In genomic region chr3:116442331-116443021, GRCh38 we compare ENCODE assay signal across 24 cellular contexts. TPM values are rescaled to one million over a fixed set of nuclear protein-coding genes. Genes with fewer than 3 reads are reported as not detected.
DNase-seq lines count a peak whose midpoint lies in the region; ATAC-seq and TF ChIP-seq lines count a peak whose summit lies in the region.
"Had no signal": no experiment of that assay in that cellular context is flagged by ENCODE, and none has a peak within 500 bp of the region (broad histone marks: within the 10 kb centered on the region; RNA-seq: fewer than 3 reads in every experiment).

No MANE protein-coding gene starts in this region.

- peaks cover 34% of the 10 kb centered on the region for H3K4me1 Mint-ChIP-seq in endodermal cell
- H3K4me1 Mint-ChIP-seq: immature natural killer cell had no signal

- DNase-seq in Panc1 (ENCODE audit: low read depth, low spot score), result no peak
- DNase-seq in endodermal cell, result no peak
- no peak for DNase-seq in AG08396 (ENCODE audit: low spot score)
- DNase-seq in DMS79 treated with DMSO at 0.1 percent for 48 hours (lab: John Stamatoyannopoulos, UW), result no peak
- no peak for DNase-seq in GM10266 (ENCODE audit: extremely low spot score)
- DNase-seq: activated CD4-positive, alpha-beta T cell treated with anti-CD3 and anti-CD28 coated beads, Interleukin-2, amount 50 U/mL, for 1 hour; activated CD8-positive, alpha-beta memory T cell treated with anti-CD3 and anti-CD28 coated beads, Interleukin-2, amount 50 U/mL, for 48 hours; activated effector memory CD4-positive, alpha-beta T cell treated with anti-CD3 and anti-CD28 coated beads, Interleukin-2, amount 50 U/mL, for 16 hours; adrenal gland; CD8-positive, alpha-beta T cell; central memory CD4-positive, alpha-beta T cell; effector memory CD4-positive, alpha-beta T cell; GOT3; immature natural killer cell; Kasumi-1; NCI-H1048; NCI-H510A treated with DMSO at 0.1 percent for 48 hours; Right ventricle myocardium superior; thyroid gland had no signal

- no peaks in the 10 kb centered on the region for H3K36me3 ChIP-seq in Panc1 (ENCODE audit: control insufficient read depth, insufficient read depth, low read length)
- no peaks in the 10 kb centered on the region for H3K36me3 ChIP-seq in endodermal cell (ENCODE audit: control insufficient read depth, insufficient read depth, low read length)
- H3K36me3 ChIP-seq in muscle layer of colon (ENCODE audit: insufficient read depth, low read length), result no peaks in the 10 kb centered on the region
- no peaks in the 10 kb centered on the region for H3K36me3 ChIP-seq in stomach smooth muscle (ENCODE audit: control insufficient read depth in 2 of 2, insufficient read depth in 2 of 2, low read length in 2 of 2)
- H3K36me3 ChIP-seq: adrenal gland, thyroid gland had no signal

- no peak overlapping the region for H3K4me3 Mint-ChIP-seq in endodermal cell
- H3K4me3 Mint-ChIP-seq: CD8-positive, alpha-beta T cell; immature natural killer cell; natural killer cell treated with Interleukin-12 subunit alpha and Interleukin-12 subunit beta and Interleukin-15 and Interleukin-18, amount 100 ng/mL, for 72 hours had no signal

- no TSS peak for BruUV-seq in Panc1 (replicated peaks; lab: Mats Ljungman, UMichigan)

- H3K27me3 Mint-ChIP-seq in endodermal cell (ENCODE audit: insufficient read depth), result peaks cover 25% of the 10 kb centered on the region
- H3K27me3 Mint-ChIP-seq: natural killer cell treated with Interleukin-12 subunit alpha and Interleukin-12 subunit beta and Interleukin-15 and Interleukin-18, amount 100 ng/mL, for 72 hours had no signal

- in situ Hi-C loops in Panc1 (cut with HindIII; ENCODE audit: low pct_unique_long_range_greater_than_20kb, low sequenced_read_pairs), result no loop called here

- peak overlapping the region; percentile 44; the same call in 1 of the 2 replicates for H3K27ac ChIP-seq in Panc1 (ENCODE audit: low read length)
- H3K27ac ChIP-seq in endodermal cell (ENCODE audit: low read depth, low read length), result no peak overlapping the region
- H3K27ac ChIP-seq in muscle layer of colon (ENCODE audit: low read depth, low read length), result peak overlapping the region; percentile 21
- H3K27ac ChIP-seq in stomach smooth muscle (ENCODE audit: low read length), result no peak overlapping the region
- H3K27ac ChIP-seq: adrenal gland, thyroid gland had no signal

- TF ChIP-seq CTCF in Panc1 (IDR thresholded peaks at IDR 0.05) (no peak), endodermal cell (conservative IDR thresholded peaks at IDR 0.05) (no peak), GM10266 (IDR thresholded peaks at IDR 0.05; ENCODE audit: control insufficient read depth, insufficient read depth, low read depth, missing control alignments) (no peak)

- H3K27me3 ChIP-seq in Panc1 (ENCODE audit: control insufficient read depth, insufficient read depth, low read length) (0 out of 2 replicates have a peak, but pooled peaks cover 3% of the 10 kb centered on the region), endodermal cell (ENCODE audit: control insufficient read depth, insufficient read depth, low read length, poor library complexity, severe bottlenecking) (peaks cover 10% of the 10 kb centered on the region), muscle layer of colon (ENCODE audit: control insufficient read depth in 1 of 2, insufficient read depth in 2 of 2, low read length in 2 of 2) (no peaks in the 10 kb centered on the region), stomach smooth muscle (ENCODE audit: control insufficient read depth in 1 of 2, insufficient read depth in 2 of 2, low read length in 2 of 2) (no peaks in the 10 kb centered on the region)
- H3K27me3 ChIP-seq: adrenal gland, thyroid gland had no signal

- no peak overlapping the region for H3K27ac Mint-ChIP-seq in endodermal cell
- H3K27ac Mint-ChIP-seq: CD8-positive, alpha-beta T cell; immature natural killer cell; natural killer cell treated with Interleukin-12 subunit alpha and Interleukin-12 subunit beta and Interleukin-15 and Interleukin-18, amount 100 ng/mL, for 72 hours had no signal

- WGBS in endodermal cell (ENCODE audit: insufficient coverage in 1 of 2, insufficient read length in 1 of 2), 2 experiments, result 60 to 75% methylated on average over 2 to 4 of the region's 5 CpGs

- H3K9ac ChIP-seq in endodermal cell (ENCODE audit: extremely low read depth, low read length, poor library complexity, severe bottlenecking) (no peak overlapping the region), muscle layer of colon (ENCODE audit: low read length) (peak overlapping the region; percentile 37), stomach smooth muscle (ENCODE audit: low read length in 2 of 2) (no peak overlapping the region)

- ATAC-seq in Panc1 (no peak), GM21390 (IDR thresholded peaks at IDR 0.05; ENCODE audit: unreplicated experiment) (no peak)
- ATAC-seq: CD8-positive, alpha-beta T cell; natural killer cell treated with Interleukin-12 subunit alpha and Interleukin-12 subunit beta and Interleukin-15 and Interleukin-18, amount 100 ng/mL, for 72 hours had no signal

- H3K4me3 ChIP-seq in Panc1 (ENCODE audit: low read depth in 2 of 2, low read length in 2 of 2), result peak overlapping the region; percentile 36 to 39; a peak in 3 of 4 replicates
- H3K4me3 ChIP-seq in endodermal cell (ENCODE audit: low read length), result peak overlapping the region; percentile 80
- H3K4me3 ChIP-seq in muscle layer of colon (ENCODE audit: low read depth in 1 of 2, low read length in 2 of 2), result peak overlapping the region; percentile 56 to 97
- H3K4me3 ChIP-seq in stomach smooth muscle (ENCODE audit: low read length in 2 of 2), result peak overlapping the region; percentile 0 to 37
- H3K4me3 ChIP-seq: adrenal gland, thyroid gland had no signal

- intact Hi-C loops in Panc1 (cut with micrococcal nuclease; ENCODE audit: unreplicated experiment), result no loop called here

- H3K9me3 ChIP-seq in Panc1 (ENCODE audit: control insufficient read depth, insufficient read depth, low read depth, low read length) (no peaks in the 10 kb centered on the region), endodermal cell (ENCODE audit: control insufficient read depth, low read length) (no peaks in the 10 kb centered on the region), muscle layer of colon (ENCODE audit: low read length) (no peaks in the 10 kb centered on the region), stomach smooth muscle (ENCODE audit: control insufficient read depth in 2 of 2, low read length in 2 of 2) (no peaks in the 10 kb centered on the region)
- H3K9me3 ChIP-seq: adrenal gland, thyroid gland had no signal

- no peaks in the 10 kb centered on the region for H3K9me3 Mint-ChIP-seq in endodermal cell
- H3K9me3 Mint-ChIP-seq: CD8-positive, alpha-beta T cell had no signal

- POLR2A ChIA-PET in Panc1 (lab: Charles Lee), result no interaction called here

- no peaks in the 10 kb centered on the region for H3K36me3 Mint-ChIP-seq in endodermal cell (ENCODE audit: low read depth)
- H3K36me3 Mint-ChIP-seq: CD8-positive, alpha-beta T cell; immature natural killer cell; natural killer cell treated with Interleukin-12 subunit alpha and Interleukin-12 subunit beta and Interleukin-15 and Interleukin-18, amount 100 ng/mL, for 72 hours had no signal

- CTCF ChIA-PET in Panc1 (lab: Charles Lee), result no interaction called here

- H3K4me1 ChIP-seq in Panc1 (ENCODE audit: control insufficient read depth, insufficient read depth, low read length), result no peaks in the 10 kb centered on the region
- peaks cover 7% of the 10 kb centered on the region for H3K4me1 ChIP-seq in endodermal cell (ENCODE audit: control insufficient read depth, insufficient read depth, low read length)
- peaks cover 23% of the 10 kb centered on the region for H3K4me1 ChIP-seq in muscle layer of colon (ENCODE audit: insufficient read depth, low read length)
- H3K4me1 ChIP-seq in stomach smooth muscle (ENCODE audit: control insufficient read depth, insufficient read depth, low read length), result no peaks in the 10 kb centered on the region
- H3K4me1 ChIP-seq: adrenal gland, thyroid gland had no signal

RNA-seq across cellular contexts. Expression of gene LSAMP, which starts 2.8 kb away (rescaled TPM):
- total RNA-seq in Panc1 (2021; ENCODE audit: unreplicated experiment) (3.1 TPM), endodermal cell (10 to 100 TPM in 1 of 2 donors, 1 to 10 TPM in 1; 4.4 to 10.2 TPM)
- polyA plus RNA-seq in Panc1 (2012; ENCODE audit: insufficient read length), result 4.5 TPM
- 28.7 TPM for polyA plus RNA-seq in endodermal cell (2013, experiment 1 of 2)
- 26.9 TPM for polyA plus RNA-seq in endodermal cell (2013, experiment 2 of 2)
- total RNA-seq: CD8-positive, alpha-beta T cell; natural killer cell treated with Interleukin-12 subunit alpha and Interleukin-12 subunit beta and Interleukin-15 and Interleukin-18, amount 100 ng/mL, for 72 hours; T-helper 1 cell treated with Interleukin-12 subunit alpha and Interleukin-12 subunit beta and Interleukin-4 antibody, amounts not matched to agents 30 ng/mL and 1 ng/mL, for 36 hours had no signal
- polyA plus RNA-seq: immature natural killer cell had no signal

Comparison
In these comparisons a context has a peak if more than half of its experiments do, and no peak if none do; other contexts are left out.
1. H3K27ac ChIP-seq: peak in Panc1 (single experiment) and muscle layer of colon (single experiment); none in endodermal cell (single experiment) and stomach smooth muscle (single experiment).
2. H3K4me3 ChIP-seq: peak in every context shown above with its lines; median percentile 80 in endodermal cell; 76 in muscle layer of colon; 38 in Panc1; 18 in stomach smooth muscle.